Comparison of ENCODE assay signal across 1 cellular context in genomic region chr9:36128331-36128730, GRCh38.
TF ChIP-seq lines count a peak whose summit lies in the region.

No MANE protein-coding gene starts in this region.

TF ChIP-seq in SK-N-SH treated with all-trans-retinoic acid at 6 μM for 48 hours, 23 proteins besides CTCF, POLR2A, EP300 and RAD21 (continued from another document):
- TF ChIP-seq CREB5 (CRISPR knock-in tag; IDR thresholded peaks at IDR 0.05; ENCODE audit: low read depth) = no peak
- no peak for TF ChIP-seq OSR1 (CRISPR knock-in tag; IDR thresholded peaks at IDR 0.05)
- no peak for TF ChIP-seq ZNF8 (CRISPR knock-in tag; IDR thresholded peaks at IDR 0.05)
- TF ChIP-seq RARB (CRISPR knock-in tag; IDR thresholded peaks at IDR 0.05) = no peak
- no peak for TF ChIP-seq ZFP3 (CRISPR knock-in tag; IDR thresholded peaks at IDR 0.05)
- no peak for TF ChIP-seq ISL1 (CRISPR knock-in tag; IDR thresholded peaks at IDR 0.05)
- TF ChIP-seq ZNF565 (CRISPR knock-in tag; conservative IDR thresholded peaks at IDR 0.05; ENCODE audit: low read depth) = no peak
- no peak for TF ChIP-seq ARNTL (CRISPR knock-in tag; IDR thresholded peaks at IDR 0.05; ENCODE audit: borderline replicate concordance, low read depth)
TF ChIP-seq in SK-N-SH treated with all-trans-retinoic acid at 6 μM for 48 hours: peak in this region for 0.
